ENCODE assay signal across 1 cellular context in genomic region chr2:110679337-110679707, GRCh38.
TF ChIP-seq lines count a peak whose summit lies in the region.

No MANE protein-coding gene starts in this region.

TF ChIP-seq in HepG2, 621 proteins besides CTCF, POLR2A, EP300 and RAD21:
- no peak for TF ChIP-seq MED13 (CRISPR knock-in tag; IDR thresholded peaks at IDR 0.05)
- TF ChIP-seq, protein P1, sequence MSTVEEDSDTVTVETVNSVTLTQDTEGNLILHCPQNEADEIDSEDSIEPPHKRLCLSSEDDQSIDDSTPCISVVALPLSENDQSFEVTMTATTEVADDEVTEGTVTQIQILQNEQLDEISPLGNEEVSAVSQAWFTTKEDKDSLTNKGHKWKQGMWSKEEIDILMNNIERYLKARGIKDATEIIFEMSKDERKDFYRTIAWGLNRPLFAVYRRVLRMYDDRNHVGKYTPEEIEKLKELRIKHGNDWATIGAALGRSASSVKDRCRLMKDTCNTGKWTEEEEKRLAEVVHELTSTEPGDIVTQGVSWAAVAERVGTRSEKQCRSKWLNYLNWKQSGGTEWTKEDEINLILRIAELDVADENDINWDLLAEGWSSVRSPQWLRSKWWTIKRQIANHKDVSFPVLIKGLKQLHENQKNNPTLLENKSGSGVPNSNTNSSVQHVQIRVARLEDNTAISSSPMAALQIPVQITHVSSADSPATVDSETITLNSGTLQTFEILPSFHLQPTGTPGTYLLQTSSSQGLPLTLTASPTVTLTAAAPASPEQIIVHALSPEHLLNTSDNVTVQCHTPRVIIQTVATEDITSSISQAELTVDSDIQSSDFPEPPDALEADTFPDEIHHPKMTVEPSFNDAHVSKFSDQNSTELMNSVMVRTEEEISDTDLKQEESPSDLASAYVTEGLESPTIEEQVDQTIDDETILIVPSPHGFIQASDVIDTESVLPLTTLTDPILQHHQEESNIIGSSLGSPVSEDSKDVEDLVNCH (CRISPR knock-in tag; IDR thresholded peaks at IDR 0.05) = 0 out of 2 replicates have a peak, but pooled peaks have one; percentile 6
